Comparison of ENCODE assay signal across 1 cellular context in genomic region chr5:175129121-175129520, GRCh38.
TF ChIP-seq lines count a peak whose summit lies in the region.

No MANE protein-coding gene starts in this region.

TF ChIP-seq in K562, 482 proteins besides CTCF, POLR2A, EP300 and RAD21 (continued from another document and continues in another):
- TF ChIP-seq, protein P1, sequence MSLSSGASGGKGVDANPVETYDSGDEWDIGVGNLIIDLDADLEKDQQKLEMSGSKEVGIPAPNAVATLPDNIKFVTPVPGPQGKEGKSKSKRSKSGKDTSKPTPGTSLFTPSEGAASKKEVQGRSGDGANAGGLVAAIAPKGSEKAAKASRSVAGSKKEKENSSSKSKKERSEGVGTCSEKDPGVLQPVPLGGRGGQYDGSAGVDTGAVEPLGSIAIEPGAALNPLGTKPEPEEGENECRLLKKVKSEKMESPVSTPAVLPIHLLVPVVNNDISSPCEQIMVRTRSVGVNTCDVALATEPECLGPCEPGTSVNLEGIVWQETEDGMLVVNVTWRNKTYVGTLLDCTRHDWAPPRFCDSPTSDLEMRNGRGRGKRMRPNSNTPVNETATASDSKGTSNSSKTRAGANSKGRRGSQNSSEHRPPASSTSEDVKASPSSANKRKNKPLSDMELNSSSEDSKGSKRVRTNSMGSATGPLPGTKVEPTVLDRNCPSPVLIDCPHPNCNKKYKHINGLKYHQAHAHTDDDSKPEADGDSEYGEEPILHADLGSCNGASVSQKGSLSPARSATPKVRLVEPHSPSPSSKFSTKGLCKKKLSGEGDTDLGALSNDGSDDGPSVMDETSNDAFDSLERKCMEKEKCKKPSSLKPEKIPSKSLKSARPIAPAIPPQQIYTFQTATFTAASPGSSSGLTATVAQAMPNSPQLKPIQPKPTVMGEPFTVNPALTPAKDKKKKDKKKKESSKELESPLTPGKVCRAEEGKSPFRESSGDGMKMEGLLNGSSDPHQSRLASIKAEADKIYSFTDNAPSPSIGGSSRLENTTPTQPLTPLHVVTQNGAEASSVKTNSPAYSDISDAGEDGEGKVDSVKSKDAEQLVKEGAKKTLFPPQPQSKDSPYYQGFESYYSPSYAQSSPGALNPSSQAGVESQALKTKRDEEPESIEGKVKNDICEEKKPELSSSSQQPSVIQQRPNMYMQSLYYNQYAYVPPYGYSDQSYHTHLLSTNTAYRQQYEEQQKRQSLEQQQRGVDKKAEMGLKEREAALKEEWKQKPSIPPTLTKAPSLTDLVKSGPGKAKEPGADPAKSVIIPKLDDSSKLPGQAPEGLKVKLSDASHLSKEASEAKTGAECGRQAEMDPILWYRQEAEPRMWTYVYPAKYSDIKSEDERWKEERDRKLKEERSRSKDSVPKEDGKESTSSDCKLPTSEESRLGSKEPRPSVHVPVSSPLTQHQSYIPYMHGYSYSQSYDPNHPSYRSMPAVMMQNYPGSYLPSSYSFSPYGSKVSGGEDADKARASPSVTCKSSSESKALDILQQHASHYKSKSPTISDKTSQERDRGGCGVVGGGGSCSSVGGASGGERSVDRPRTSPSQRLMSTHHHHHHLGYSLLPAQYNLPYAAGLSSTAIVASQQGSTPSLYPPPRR (CRISPR knock-in tag; IDR thresholded peaks at IDR 0.05; ENCODE audit: borderline replicate concordance): no peak
- TF ChIP-seq CAMTA2 (CRISPR knock-in tag; conservative IDR thresholded peaks at IDR 0.05) (no peak), RFX5 (IDR thresholded peaks at IDR 0.05; ENCODE audit: low read depth, low read length) (no peak), TBL1XR1 (IDR thresholded peaks at IDR 0.05; ENCODE audit: low read length in 2 of 2) (0 out of 4 replicates have a peak, but pooled peaks of 1 of the 2 experiments have one; percentile 17), ARID1B (IDR thresholded peaks at IDR 0.05) (peak; percentile 96), GATAD2B (IDR thresholded peaks at IDR 0.05; ENCODE audit: borderline replicate concordance) (no peak), GTF2E2 (tag; IDR thresholded peaks at IDR 0.05) (no peak), ZNF143 (CRISPR knock-in tag; IDR thresholded peaks at IDR 0.05) (no peak), TFAP4 (CRISPR knock-in tag; IDR thresholded peaks at IDR 0.05; ENCODE audit: borderline replicate concordance) (no peak), PHF8 (IDR thresholded peaks at IDR 0.05; ENCODE audit: borderline replicate concordance, low read length) (no peak), RBM34 (IDR thresholded peaks at IDR 0.05; ENCODE audit: borderline replicate concordance, insufficient read depth, low read length) (no peak), CLOCK (CRISPR knock-in tag; IDR thresholded peaks at IDR 0.05; ENCODE audit: borderline replicate concordance) (no peak), ZC3H11A (IDR thresholded peaks at IDR 0.05; ENCODE audit: low read depth, low read length) (no peak), ZNF561 (CRISPR knock-in tag; conservative IDR thresholded peaks at IDR 0.05) (no peak), ZBTB34 (CRISPR knock-in tag; IDR thresholded peaks at IDR 0.05) (no peak), LEF1 (IDR thresholded peaks at IDR 0.05) (0 out of 2 replicates have a peak, but pooled peaks have one; percentile 24), CXXC5 (CRISPR knock-in tag; IDR thresholded peaks at IDR 0.05) (0 out of 2 replicates have a peak, but pooled peaks have one; percentile 23), IRF9 (tag; IDR thresholded peaks at IDR 0.05) (no peak), TGIF2 (CRISPR knock-in tag; IDR thresholded peaks at IDR 0.05) (no peak), MCM3 (IDR thresholded peaks at IDR 0.05) (no peak), E2F3 (CRISPR knock-in tag; IDR thresholded peaks at IDR 0.05) (no peak), ZNF655 (CRISPR knock-in tag; IDR thresholded peaks at IDR 0.05) (no peak), RUNX1 (IDR thresholded peaks at IDR 0.05; ENCODE audit: low read depth) (no peak), MTA3 (IDR thresholded peaks at IDR 0.05; ENCODE audit: borderline replicate concordance) (0 out of 2 replicates have a peak, but pooled peaks have one; percentile 39), CBX1 (IDR thresholded peaks at IDR 0.05; ENCODE audit: low read depth) (no peak), EWSR1 (IDR thresholded peaks at IDR 0.05; ENCODE audit: borderline replicate concordance, low read depth, partially characterized antibody) (no peak), ZNF134 (CRISPR knock-in tag; conservative IDR thresholded peaks at IDR 0.05) (no peak), GATAD2A (IDR thresholded peaks at IDR 0.05) (peak; percentile 82; the same call in 1 of the 2 replicates), MXD1 (CRISPR knock-in tag; IDR thresholded peaks at IDR 0.05; ENCODE audit: borderline replicate concordance, poor library complexity, severe bottlenecking) (no peak), CCNT2 (IDR thresholded peaks at IDR 0.05; ENCODE audit: borderline replicate concordance, extremely low read depth, insufficient read length, low read depth, low read length) (peak; percentile 81), TAF15 (IDR thresholded peaks at IDR 0.05; ENCODE audit: low read depth, low read length) (no peak), IRF2 (CRISPR knock-in tag; IDR thresholded peaks at IDR 0.05) (no peak), ZNF79 (CRISPR knock-in tag; IDR thresholded peaks at IDR 0.05; ENCODE audit: low read depth) (no peak), JUNB (CRISPR knock-in tag; conservative IDR thresholded peaks at IDR 0.05) (no peak), REST (CRISPR knock-in tag; IDR thresholded peaks at IDR 0.05; ENCODE audit: low read depth) (no peak), PCBP2 (IDR thresholded peaks at IDR 0.05; ENCODE audit: low read depth, low read length, poor library complexity, severe bottlenecking) (no peak), PPARD (CRISPR knock-in tag; IDR thresholded peaks at IDR 0.05) (no peak), ZNF584 (CRISPR knock-in tag; IDR thresholded peaks at IDR 0.05; ENCODE audit: low read depth) (no peak), ZNF583 (CRISPR knock-in tag; IDR thresholded peaks at IDR 0.05) (0 out of 2 replicates have a peak, but pooled peaks have one; percentile 21)
- TF ChIP-seq, protein P2, sequence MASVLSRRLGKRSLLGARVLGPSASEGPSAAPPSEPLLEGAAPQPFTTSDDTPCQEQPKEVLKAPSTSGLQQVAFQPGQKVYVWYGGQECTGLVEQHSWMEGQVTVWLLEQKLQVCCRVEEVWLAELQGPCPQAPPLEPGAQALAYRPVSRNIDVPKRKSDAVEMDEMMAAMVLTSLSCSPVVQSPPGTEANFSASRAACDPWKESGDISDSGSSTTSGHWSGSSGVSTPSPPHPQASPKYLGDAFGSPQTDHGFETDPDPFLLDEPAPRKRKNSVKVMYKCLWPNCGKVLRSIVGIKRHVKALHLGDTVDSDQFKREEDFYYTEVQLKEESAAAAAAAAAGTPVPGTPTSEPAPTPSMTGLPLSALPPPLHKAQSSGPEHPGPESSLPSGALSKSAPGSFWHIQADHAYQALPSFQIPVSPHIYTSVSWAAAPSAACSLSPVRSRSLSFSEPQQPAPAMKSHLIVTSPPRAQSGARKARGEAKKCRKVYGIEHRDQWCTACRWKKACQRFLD (CRISPR knock-in tag; IDR thresholded peaks at IDR 0.05): no peak
- TF ChIP-seq, protein P3, sequence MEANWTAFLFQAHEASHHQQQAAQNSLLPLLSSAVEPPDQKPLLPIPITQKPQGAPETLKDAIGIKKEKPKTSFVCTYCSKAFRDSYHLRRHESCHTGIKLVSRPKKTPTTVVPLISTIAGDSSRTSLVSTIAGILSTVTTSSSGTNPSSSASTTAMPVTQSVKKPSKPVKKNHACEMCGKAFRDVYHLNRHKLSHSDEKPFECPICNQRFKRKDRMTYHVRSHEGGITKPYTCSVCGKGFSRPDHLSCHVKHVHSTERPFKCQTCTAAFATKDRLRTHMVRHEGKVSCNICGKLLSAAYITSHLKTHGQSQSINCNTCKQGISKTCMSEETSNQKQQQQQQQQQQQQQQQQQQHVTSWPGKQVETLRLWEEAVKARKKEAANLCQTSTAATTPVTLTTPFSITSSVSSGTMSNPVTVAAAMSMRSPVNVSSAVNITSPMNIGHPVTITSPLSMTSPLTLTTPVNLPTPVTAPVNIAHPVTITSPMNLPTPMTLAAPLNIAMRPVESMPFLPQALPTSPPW (CRISPR knock-in tag; IDR thresholded peaks at IDR 0.05): peak; percentile 51; the same call in 1 of the 2 replicates
